ENCODE assay signal across 8 cellular contexts in the genomic region with DNA sequence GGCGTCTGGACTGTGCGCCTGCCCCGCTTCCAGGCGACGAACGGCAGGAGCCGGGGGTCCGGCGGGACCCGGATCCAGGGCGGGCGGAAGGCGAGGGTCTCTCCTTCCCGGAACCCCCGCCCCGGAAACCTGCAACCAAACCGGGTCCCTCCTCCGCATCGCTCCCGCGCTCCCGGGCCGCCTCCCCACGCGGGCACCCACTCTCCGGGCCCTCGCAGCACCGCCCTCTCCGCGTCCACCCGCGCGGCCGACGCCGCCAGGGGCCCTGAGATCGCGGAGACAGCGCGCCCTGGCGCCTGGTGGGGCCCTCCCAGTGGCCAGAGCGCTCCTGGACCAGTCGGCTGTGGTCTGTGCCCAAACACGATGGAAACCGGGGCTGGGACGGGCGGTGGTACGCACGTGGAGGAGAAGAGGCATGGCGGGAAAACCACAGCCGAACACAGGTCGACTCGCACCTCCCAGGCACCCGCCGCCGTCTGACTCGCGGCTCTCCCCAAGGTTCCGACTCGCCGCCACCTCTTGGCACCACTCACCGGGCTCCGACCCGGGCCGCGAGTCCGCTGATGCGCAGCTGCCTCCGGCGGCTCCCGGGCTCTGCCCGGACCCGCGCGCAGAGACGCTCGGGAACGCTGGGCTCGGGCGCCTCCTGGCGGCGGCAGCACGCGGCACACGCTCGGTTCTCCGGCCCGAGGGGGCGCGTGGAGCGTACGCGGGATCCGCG. TPM values are rescaled to one million over a fixed set of nuclear protein-coding genes. Genes with fewer than 3 reads are reported as not detected.
DNase-seq lines count a peak whose midpoint lies in the region; ATAC-seq and TF ChIP-seq lines count a peak whose summit lies in the region.

No MANE protein-coding gene starts in this region.

- no peaks in the 10 kb centered on the region for H3K9me3 ChIP-seq in HEK293 (ENCODE audit: control insufficient read depth, insufficient read depth, low read depth, low read length)
- H3K9me3 ChIP-seq in hepatocyte (ENCODE audit: low read depth), result no peaks in the 10 kb centered on the region
- H3K9me3 ChIP-seq in sigmoid colon, result no peaks in the 10 kb centered on the region

- peak overlapping the region; percentile 56; the same call in 1 of the 2 replicates for H3K27ac ChIP-seq in HEK293 (ENCODE audit: extremely low read depth, low read depth, low read length)
- H3K27ac ChIP-seq in hepatocyte, result no peak overlapping the region
- no peak overlapping the region for H3K27ac ChIP-seq in sigmoid colon

- peaks cover 5 to 38% of the 10 kb centered on the region in 2 experiments; a peak in 2 of 3 replicates for H3K36me3 ChIP-seq in HEK293 (ENCODE audit: control insufficient read depth in 2 of 2, insufficient read depth in 1 of 2, low read length in 2 of 2)
- H3K36me3 ChIP-seq in hepatocyte (replicated peaks; ENCODE audit: insufficient read depth, low read depth), result no peaks in the 10 kb centered on the region
- H3K36me3 ChIP-seq in sigmoid colon, result no peaks in the 10 kb centered on the region

- H3K9me2 ChIP-seq in hepatocyte (replicated peaks; ENCODE audit: insufficient read depth), result no peaks in the 10 kb centered on the region

- no peaks in the 10 kb centered on the region for H3K79me2 ChIP-seq in hepatocyte

- CTCF ChIA-PET in HEK293 (lab: Yijun Ruan, JAX), result interaction anchor here (0.5 to 7.7 kb wide), 37 partner anchors 10 to 1420 kb away, joined by 3 to 150 read pairs (median 4); no protein-coding TSS in a partner anchor

- peak overlapping the region; percentile 55 for H3K4me3 ChIP-seq in AG10803 (ENCODE audit: low read length)
- peak overlapping the region; percentile 53 for H3K4me3 ChIP-seq in HEK293 (ENCODE audit: low read depth, low read length)
- peak overlapping the region; percentile 45 for H3K4me3 ChIP-seq in hepatocyte
- H3K4me3 ChIP-seq in sigmoid colon, result peak overlapping the region in 3 of 4 donors; percentile 19 to 46 (median 45)

- POLR2A ChIA-PET in HEK293 (lab: Yijun Ruan, JAX), result interaction anchor here (0.8 to 1.5 kb wide), 2 partner anchors 270 to 642 kb away, joined by 4 to 5 read pairs; no protein-coding TSS in a partner anchor

- DNase-seq in AG10803 (ENCODE audit: low read depth) (peak; percentile 29), T follicular helper cell (ENCODE audit: low read depth) (peak; percentile 44), amygdala (lab: John Stamatoyannopoulos, UW) (peak in 36 of 56 donors; percentile 21 to 83 (median 58)), hepatocyte (ENCODE audit: low spot score) (peak; percentile 79), sigmoid colon (no peak), cortex of kidney (lab: John Stamatoyannopoulos, UW) (no peak)

- ATAC-seq in GM18498 (IDR thresholded peaks at IDR 0.05; ENCODE audit: unreplicated experiment), result no peak

- no peaks in the 10 kb centered on the region for H3K4me1 ChIP-seq in HEK293 (ENCODE audit: control insufficient read depth, insufficient read depth, low read length)
- peaks cover 7% of the 10 kb centered on the region for H3K4me1 ChIP-seq in hepatocyte (ENCODE audit: insufficient read depth)
- H3K4me1 ChIP-seq in sigmoid colon, result peaks cover 0 to 36% (median 31%) of the 10 kb centered on the region in 4 donors

- intact Hi-C loops in sigmoid colon (cut with DNase I), result loop anchor here (1.0 to 10.0 kb wide), 4 partner anchors 269 to 669 kb away; a partner anchor contains a TSS

- H3K27me3 ChIP-seq in hepatocyte, result peaks cover 95% of the 10 kb centered on the region
- H3K27me3 ChIP-seq in sigmoid colon, result peaks cover 47 to 97% (median 78%) of the 10 kb centered on the region in 3 donors

- WGBS in hepatocyte (ENCODE audit: low lambda C conversion rate, missing lambda C conversion rate), result 1% methylated on average over 77 of the region's 95 CpGs
- 2 to 8% methylated on average over 95 of the region's 95 CpGs for WGBS in sigmoid colon, 2 donors

- no peaks in the 10 kb centered on the region for H4K20me1 ChIP-seq in hepatocyte (ENCODE audit: insufficient read depth, poor library complexity, severe bottlenecking)

- H3K4me2 ChIP-seq in hepatocyte, result peak overlapping the region; percentile 99

- H2AFZ ChIP-seq in hepatocyte, result peak overlapping the region; percentile 90

- TF ChIP-seq POLR2A in sigmoid colon (IDR thresholded peaks at IDR 0.05), result no peak

- TF ChIP-seq CTCF in AG10803 (conservative IDR thresholded peaks at IDR 0.05; ENCODE audit: low read length) (peak; percentile 43), HEK293 (tag by site-specific recombination; IDR thresholded peaks at IDR 0.05) (peak; percentile 73), hepatocyte (IDR thresholded peaks at IDR 0.05; ENCODE audit: poor library complexity) (peak; percentile 74), sigmoid colon (IDR thresholded peaks at IDR 0.05) (peak in 3 of 4 experiments; percentile 35 to 68 (median 43))

- TF ChIP-seq EP300 in sigmoid colon (IDR thresholded peaks at IDR 0.05), result no peak

TF ChIP-seq in HEK293, 187 proteins besides CTCF, POLR2A, EP300 and RAD21 (continues in another document):
- TF ChIP-seq SETDB1 (IDR thresholded peaks at IDR 0.05; ENCODE audit: insufficient read length, low read length) (no peak), ZFP69B (tag by site-specific recombination; IDR thresholded peaks at IDR 0.05) (peak; percentile 88), ZBTB8A (tag by site-specific recombination; IDR thresholded peaks at IDR 0.05) (peak; percentile 75), ZBTB17 (tag by site-specific recombination; IDR thresholded peaks at IDR 0.05) (0 out of 2 replicates have a peak, but pooled peaks have one; percentile 12), KLF1 (tag by site-specific recombination; IDR thresholded peaks at IDR 0.05) (no peak; the same call in 1 of the 2 replicates), ZFHX2 (tag by site-specific recombination; conservative IDR thresholded peaks at IDR 0.05) (peak; percentile 89), ZNF184 (tag by site-specific recombination; IDR thresholded peaks at IDR 0.05) (0 out of 2 replicates have a peak, but pooled peaks have one; percentile 20), ZNF571 (tag by site-specific recombination; IDR thresholded peaks at IDR 0.05) (no peak), ZNF600 (tag by site-specific recombination; IDR thresholded peaks at IDR 0.05) (peak; percentile 94), ZNF350 (tag by site-specific recombination; IDR thresholded peaks at IDR 0.05) (no peak), KLF9 (tag by site-specific recombination; IDR thresholded peaks at IDR 0.05; ENCODE audit: low read depth) (0 out of 2 replicates have a peak, but pooled peaks have one; percentile 19)
- TF ChIP-seq, protein P1, sequence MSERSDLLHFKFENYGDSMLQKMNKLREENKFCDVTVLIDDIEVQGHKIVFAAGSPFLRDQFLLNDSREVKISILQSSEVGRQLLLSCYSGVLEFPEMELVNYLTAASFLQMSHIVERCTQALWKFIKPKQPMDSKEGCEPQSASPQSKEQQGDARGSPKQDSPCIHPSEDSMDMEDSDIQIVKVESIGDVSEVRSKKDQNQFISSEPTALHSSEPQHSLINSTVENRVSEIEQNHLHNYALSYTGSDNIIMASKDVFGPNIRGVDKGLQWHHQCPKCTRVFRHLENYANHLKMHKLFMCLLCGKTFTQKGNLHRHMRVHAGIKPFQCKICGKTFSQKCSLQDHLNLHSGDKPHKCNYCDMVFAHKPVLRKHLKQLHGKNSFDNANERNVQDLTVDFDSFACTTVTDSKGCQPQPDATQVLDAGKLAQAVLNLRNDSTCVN (tag by site-specific recombination; optimal IDR thresholded peaks at IDR 0.05), result peak; percentile 94
- TF ChIP-seq, protein P2, sequence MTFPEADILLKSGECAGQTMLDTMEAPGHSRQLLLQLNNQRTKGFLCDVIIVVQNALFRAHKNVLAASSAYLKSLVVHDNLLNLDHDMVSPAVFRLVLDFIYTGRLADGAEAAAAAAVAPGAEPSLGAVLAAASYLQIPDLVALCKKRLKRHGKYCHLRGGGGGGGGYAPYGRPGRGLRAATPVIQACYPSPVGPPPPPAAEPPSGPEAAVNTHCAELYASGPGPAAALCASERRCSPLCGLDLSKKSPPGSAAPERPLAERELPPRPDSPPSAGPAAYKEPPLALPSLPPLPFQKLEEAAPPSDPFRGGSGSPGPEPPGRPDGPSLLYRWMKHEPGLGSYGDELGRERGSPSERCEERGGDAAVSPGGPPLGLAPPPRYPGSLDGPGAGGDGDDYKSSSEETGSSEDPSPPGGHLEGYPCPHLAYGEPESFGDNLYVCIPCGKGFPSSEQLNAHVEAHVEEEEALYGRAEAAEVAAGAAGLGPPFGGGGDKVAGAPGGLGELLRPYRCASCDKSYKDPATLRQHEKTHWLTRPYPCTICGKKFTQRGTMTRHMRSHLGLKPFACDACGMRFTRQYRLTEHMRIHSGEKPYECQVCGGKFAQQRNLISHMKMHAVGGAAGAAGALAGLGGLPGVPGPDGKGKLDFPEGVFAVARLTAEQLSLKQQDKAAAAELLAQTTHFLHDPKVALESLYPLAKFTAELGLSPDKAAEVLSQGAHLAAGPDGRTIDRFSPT (tag by site-specific recombination; IDR thresholded peaks at IDR 0.05), result peak; percentile 52; the same call in 1 of the 2 replicates
- TF ChIP-seq, protein P3, sequence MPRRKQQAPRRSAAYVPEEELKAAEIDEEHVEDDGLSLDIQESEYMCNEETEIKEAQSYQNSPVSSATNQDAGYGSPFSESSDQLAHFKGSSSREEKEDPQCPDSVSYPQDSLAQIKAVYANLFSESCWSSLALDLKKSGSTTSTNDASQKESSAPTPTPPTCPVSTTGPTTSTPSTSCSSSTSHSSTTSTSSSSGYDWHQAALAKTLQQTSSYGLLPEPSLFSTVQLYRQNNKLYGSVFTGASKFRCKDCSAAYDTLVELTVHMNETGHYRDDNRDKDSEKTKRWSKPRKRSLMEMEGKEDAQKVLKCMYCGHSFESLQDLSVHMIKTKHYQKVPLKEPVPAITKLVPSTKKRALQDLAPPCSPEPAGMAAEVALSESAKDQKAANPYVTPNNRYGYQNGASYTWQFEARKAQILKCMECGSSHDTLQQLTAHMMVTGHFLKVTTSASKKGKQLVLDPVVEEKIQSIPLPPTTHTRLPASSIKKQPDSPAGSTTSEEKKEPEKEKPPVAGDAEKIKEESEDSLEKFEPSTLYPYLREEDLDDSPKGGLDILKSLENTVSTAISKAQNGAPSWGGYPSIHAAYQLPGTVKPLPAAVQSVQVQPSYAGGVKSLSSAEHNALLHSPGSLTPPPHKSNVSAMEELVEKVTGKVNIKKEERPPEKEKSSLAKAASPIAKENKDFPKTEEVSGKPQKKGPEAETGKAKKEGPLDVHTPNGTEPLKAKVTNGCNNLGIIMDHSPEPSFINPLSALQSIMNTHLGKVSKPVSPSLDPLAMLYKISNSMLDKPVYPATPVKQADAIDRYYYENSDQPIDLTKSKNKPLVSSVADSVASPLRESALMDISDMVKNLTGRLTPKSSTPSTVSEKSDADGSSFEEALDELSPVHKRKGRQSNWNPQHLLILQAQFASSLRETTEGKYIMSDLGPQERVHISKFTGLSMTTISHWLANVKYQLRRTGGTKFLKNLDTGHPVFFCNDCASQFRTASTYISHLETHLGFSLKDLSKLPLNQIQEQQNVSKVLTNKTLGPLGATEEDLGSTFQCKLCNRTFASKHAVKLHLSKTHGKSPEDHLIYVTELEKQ (tag by site-specific recombination; IDR thresholded peaks at IDR 0.05; ENCODE audit: borderline replicate concordance), result no peak

RNA-seq across cellular contexts. Expression of a gene that starts 7.9 kb away (rescaled TPM):
- total RNA-seq in hepatocyte (0.33 TPM in 1 of 2 replicates, not detected in the other), sigmoid colon (not detected)
- polyA plus RNA-seq in hepatocyte (not detected in 2 replicates), sigmoid colon (under 1 TPM; 0.23 to 0.60 (median 0.46) TPM)

Comparison
In these comparisons a context has a peak if more than half of its experiments do, and no peak if none do; other contexts are left out.
1. DNase-seq: peak in AG10803 (single experiment), T follicular helper cell (single experiment), amygdala (36 of 56) and hepatocyte (single experiment); none in sigmoid colon (single experiment) and cortex of kidney (single experiment).
2. Peak in every context shown above with its lines, with median percentiles within 50 percentile points of each other: H3K4me3 ChIP-seq and CTCF ChIP-seq.